In genomic region chr7:36152756-36153570, GRCh38 we compare ENCODE assay signal across 8 cellular contexts. TPM values are rescaled to one million over a fixed set of nuclear protein-coding genes. Genes with fewer than 3 reads are reported as not detected.
DNase-seq lines count a peak whose midpoint lies in the region; TF ChIP-seq lines count a peak whose summit lies in the region.

Gene EEPD1, plus strand, starts transcription at chr7:36153254. Its CDS starts 1,071 bp downstream, at chr7:36154325.

- H3K9me3 ChIP-seq in HAP-1 (no peaks in the 10 kb centered on the region), MG63 (no peaks in the 10 kb centered on the region)

- H3K4me1 ChIP-seq in HAP-1, result peaks cover 14% of the 10 kb centered on the region

- H3K9me3 Mint-ChIP-seq in nephron progenitor cell, result no peaks in the 10 kb centered on the region
- H3K9me3 Mint-ChIP-seq in stimulated activated naive CD8-positive, alpha-beta T cell treated with anti-CD3 and anti-CD28 coated beads, Interleukin-15, Interleukin-2, amounts not matched to agents 100 ng/mL and 50 ng/mL, for 24 hours, result no peaks in the 10 kb centered on the region

- DNase-seq in ELR (ENCODE audit: low read depth) (peak; percentile 100), HAP-1 (ENCODE audit: low spot score in 2 of 2) (peak; percentile 95 to 100), MG63 (peak; percentile 98), SIG-M5 (lab: John Stamatoyannopoulos, UW) (peak; percentile 73), activated gamma-delta T cell (lab: John Stamatoyannopoulos, UW) (peak; percentile 98), fibroblast of the conjunctiva (ENCODE audit: low read depth) (peak; percentile 99), nephron progenitor cell (peak; percentile 100)

- in situ Hi-C loops in HAP-1 (cut with MboI; ENCODE audit: low sequenced_read_pairs), result no loop called here

- peak within 1 kb of the TSS; percentile 67 for H3K4me3 ChIP-seq in HAP-1
- peak within 1 kb of the TSS; percentile 56 for H3K4me3 ChIP-seq in MG63

- H3K36me3 ChIP-seq in HAP-1 (replicated peaks) (no peaks in the 10 kb centered on the region), MG63 (no peaks in the 10 kb centered on the region)

- H3K27ac Mint-ChIP-seq in nephron progenitor cell, result peak within 1 kb of the TSS; percentile 32
- H3K27ac Mint-ChIP-seq in stimulated activated naive CD8-positive, alpha-beta T cell treated with anti-CD3 and anti-CD28 coated beads, Interleukin-15, Interleukin-2, amounts not matched to agents 100 ng/mL and 50 ng/mL, for 24 hours, result no peak within 1 kb of the TSS

- H3K4me3 Mint-ChIP-seq in nephron progenitor cell, result peak within 1 kb of the TSS; percentile 83
- H3K4me3 Mint-ChIP-seq in stimulated activated naive CD8-positive, alpha-beta T cell treated with anti-CD3 and anti-CD28 coated beads, Interleukin-15, Interleukin-2, amounts not matched to agents 100 ng/mL and 50 ng/mL, for 24 hours, result peak within 1 kb of the TSS; percentile 80

- H3K4me1 Mint-ChIP-seq in nephron progenitor cell, result peaks cover 43% of the 10 kb centered on the region
- peaks cover 20% of the 10 kb centered on the region for H3K4me1 Mint-ChIP-seq in stimulated activated naive CD8-positive, alpha-beta T cell treated with anti-CD3 and anti-CD28 coated beads, Interleukin-15, Interleukin-2, amounts not matched to agents 100 ng/mL and 50 ng/mL, for 24 hours (ENCODE audit: low read depth)

- peaks cover 17% of the 10 kb centered on the region for H3K27me3 Mint-ChIP-seq in nephron progenitor cell (ENCODE audit: low read depth, poor library complexity)
- H3K27me3 Mint-ChIP-seq in stimulated activated naive CD8-positive, alpha-beta T cell treated with anti-CD3 and anti-CD28 coated beads, Interleukin-15, Interleukin-2, amounts not matched to agents 100 ng/mL and 50 ng/mL, for 24 hours, result no peaks in the 10 kb centered on the region

- TF ChIP-seq CTCF in nephron progenitor cell (IDR thresholded peaks at IDR 0.05), result no peak

- H3K36me3 Mint-ChIP-seq in nephron progenitor cell (ENCODE audit: low read depth), result no peaks in the 10 kb centered on the region
- H3K36me3 Mint-ChIP-seq in stimulated activated naive CD8-positive, alpha-beta T cell treated with anti-CD3 and anti-CD28 coated beads, Interleukin-15, Interleukin-2, amounts not matched to agents 100 ng/mL and 50 ng/mL, for 24 hours (ENCODE audit: low read depth), result no peaks in the 10 kb centered on the region

- no peaks in the 10 kb centered on the region for H3K27me3 ChIP-seq in HAP-1 (ENCODE audit: low read depth)
- H3K27me3 ChIP-seq in MG63, result no peaks in the 10 kb centered on the region

RNA-seq across cellular contexts. Expression of gene EEPD1, which starts in this region (rescaled TPM):
- total RNA-seq in MG63 (2014; rRNA removed; shearing (Covaris generic); ENCODE audit: low replicate concordance), result 0.35 and 8.6 TPM in 2 replicates

Comparison
In these comparisons a context has a peak if more than half of its experiments do, and no peak if none do; other contexts are left out.
1. Peak in every context shown above with its lines: DNase-seq and H3K4me3 ChIP-seq.